In the genomic region with DNA sequence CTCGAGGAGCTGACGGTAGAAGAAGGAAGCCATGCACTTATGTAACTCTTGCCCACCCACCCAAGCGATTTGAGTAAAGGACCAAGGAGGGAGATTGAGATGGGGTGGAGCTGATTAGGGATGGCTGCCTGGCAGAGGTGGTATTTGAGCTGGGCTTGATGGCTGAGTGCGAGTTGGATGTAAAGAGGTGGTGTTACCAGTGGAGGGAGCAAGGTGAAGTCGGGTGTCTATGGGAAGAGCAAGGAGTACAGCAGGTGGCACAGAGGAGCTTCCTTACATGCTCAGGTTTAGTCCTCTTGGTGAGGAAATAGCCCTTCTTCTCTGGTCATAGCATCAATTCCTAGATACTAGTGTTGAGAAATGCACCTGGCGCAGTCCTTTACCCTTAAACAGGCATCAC, we compare ENCODE assay signal across 2 cellular contexts.
TF ChIP-seq lines count a peak whose summit lies in the region.

No MANE protein-coding gene starts in this region.

TF ChIP-seq in GM23338, 12 proteins besides CTCF, POLR2A, EP300 and RAD21 (continued from another document):
- no peak for TF ChIP-seq REST (IDR thresholded peaks at IDR 0.05; ENCODE audit: unreplicated experiment)
- TF ChIP-seq POLR2AphosphoS5 (IDR thresholded peaks at IDR 0.05; ENCODE audit: low read depth) = no peak
- no peak for TF ChIP-seq ZNF462 (CRISPR knock-in tag; IDR thresholded peaks at IDR 0.05)
- no peak for TF ChIP-seq EZH2phosphoT487 (IDR thresholded peaks at IDR 0.05; ENCODE audit: unreplicated experiment)
- TF ChIP-seq STAT1 (IDR thresholded peaks at IDR 0.05; ENCODE audit: unreplicated experiment) = no peak
- TF ChIP-seq CREB1 (CRISPR knock-in tag; IDR thresholded peaks at IDR 0.05; ENCODE audit: low read depth) = no peak
- TF ChIP-seq, protein P1, sequence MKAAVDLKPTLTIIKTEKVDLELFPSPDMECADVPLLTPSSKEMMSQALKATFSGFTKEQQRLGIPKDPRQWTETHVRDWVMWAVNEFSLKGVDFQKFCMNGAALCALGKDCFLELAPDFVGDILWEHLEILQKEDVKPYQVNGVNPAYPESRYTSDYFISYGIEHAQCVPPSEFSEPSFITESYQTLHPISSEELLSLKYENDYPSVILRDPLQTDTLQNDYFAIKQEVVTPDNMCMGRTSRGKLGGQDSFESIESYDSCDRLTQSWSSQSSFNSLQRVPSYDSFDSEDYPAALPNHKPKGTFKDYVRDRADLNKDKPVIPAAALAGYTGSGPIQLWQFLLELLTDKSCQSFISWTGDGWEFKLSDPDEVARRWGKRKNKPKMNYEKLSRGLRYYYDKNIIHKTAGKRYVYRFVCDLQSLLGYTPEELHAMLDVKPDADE (IDR thresholded peaks at IDR 0.05) = no peak

TF ChIP-seq in WTC11, 78 proteins besides CTCF, POLR2A, EP300 and RAD21:
- no peak for TF ChIP-seq PRDM15 (CRISPR knock-in tag; IDR thresholded peaks at IDR 0.05)
- no peak for TF ChIP-seq USF2 (CRISPR knock-in tag; IDR thresholded peaks at IDR 0.05)
- TF ChIP-seq, protein P2, sequence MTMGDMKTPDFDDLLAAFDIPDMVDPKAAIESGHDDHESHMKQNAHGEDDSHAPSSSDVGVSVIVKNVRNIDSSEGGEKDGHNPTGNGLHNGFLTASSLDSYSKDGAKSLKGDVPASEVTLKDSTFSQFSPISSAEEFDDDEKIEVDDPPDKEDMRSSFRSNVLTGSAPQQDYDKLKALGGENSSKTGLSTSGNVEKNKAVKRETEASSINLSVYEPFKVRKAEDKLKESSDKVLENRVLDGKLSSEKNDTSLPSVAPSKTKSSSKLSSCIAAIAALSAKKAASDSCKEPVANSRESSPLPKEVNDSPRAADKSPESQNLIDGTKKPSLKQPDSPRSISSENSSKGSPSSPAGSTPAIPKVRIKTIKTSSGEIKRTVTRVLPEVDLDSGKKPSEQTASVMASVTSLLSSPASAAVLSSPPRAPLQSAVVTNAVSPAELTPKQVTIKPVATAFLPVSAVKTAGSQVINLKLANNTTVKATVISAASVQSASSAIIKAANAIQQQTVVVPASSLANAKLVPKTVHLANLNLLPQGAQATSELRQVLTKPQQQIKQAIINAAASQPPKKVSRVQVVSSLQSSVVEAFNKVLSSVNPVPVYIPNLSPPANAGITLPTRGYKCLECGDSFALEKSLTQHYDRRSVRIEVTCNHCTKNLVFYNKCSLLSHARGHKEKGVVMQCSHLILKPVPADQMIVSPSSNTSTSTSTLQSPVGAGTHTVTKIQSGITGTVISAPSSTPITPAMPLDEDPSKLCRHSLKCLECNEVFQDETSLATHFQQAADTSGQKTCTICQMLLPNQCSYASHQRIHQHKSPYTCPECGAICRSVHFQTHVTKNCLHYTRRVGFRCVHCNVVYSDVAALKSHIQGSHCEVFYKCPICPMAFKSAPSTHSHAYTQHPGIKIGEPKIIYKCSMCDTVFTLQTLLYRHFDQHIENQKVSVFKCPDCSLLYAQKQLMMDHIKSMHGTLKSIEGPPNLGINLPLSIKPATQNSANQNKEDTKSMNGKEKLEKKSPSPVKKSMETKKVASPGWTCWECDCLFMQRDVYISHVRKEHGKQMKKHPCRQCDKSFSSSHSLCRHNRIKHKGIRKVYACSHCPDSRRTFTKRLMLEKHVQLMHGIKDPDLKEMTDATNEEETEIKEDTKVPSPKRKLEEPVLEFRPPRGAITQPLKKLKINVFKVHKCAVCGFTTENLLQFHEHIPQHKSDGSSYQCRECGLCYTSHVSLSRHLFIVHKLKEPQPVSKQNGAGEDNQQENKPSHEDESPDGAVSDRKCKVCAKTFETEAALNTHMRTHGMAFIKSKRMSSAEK (CRISPR knock-in tag; IDR thresholded peaks at IDR 0.05; ENCODE audit: borderline replicate concordance) = no peak
- TF ChIP-seq NFE2L1 (CRISPR knock-in tag; IDR thresholded peaks at IDR 0.05) = no peak
- TF ChIP-seq HMGXB4 (CRISPR knock-in tag; IDR thresholded peaks at IDR 0.05) = no peak
- TF ChIP-seq TCF7 (CRISPR knock-in tag; IDR thresholded peaks at IDR 0.05; ENCODE audit: low read depth) = no peak
